10 cellular contexts compared by ENCODE assay signal in genomic region chr3:30511524-30512278, GRCh38.
DNase-seq lines count a peak whose midpoint lies in the region; ATAC-seq and TF ChIP-seq lines count a peak whose summit lies in the region.
"Had no signal": no experiment of that assay in that cellular context is flagged by ENCODE, and none has a peak within 500 bp of the region (broad histone marks: within the 10 kb centered on the region; RNA-seq: fewer than 3 reads in every experiment).

No MANE protein-coding gene starts in this region.

- POLR2A ChIA-PET in naive thymus-derived CD4-positive, alpha-beta T cell (lab: Charles Lee): interaction anchor here (0.7 kb wide), 1 partner anchor 174 kb away, joined by 3 read pairs; no protein-coding TSS in a partner anchor

- H3K4me1 Mint-ChIP-seq in CD14-positive monocyte: peaks cover 15% of the 10 kb centered on the region
- peaks cover 8 to 17% (median 12%) of the 10 kb centered on the region in 7 donors for H3K4me1 Mint-ChIP-seq in naive thymus-derived CD4-positive, alpha-beta T cell

- H3K27ac ChIP-seq in coronary artery: peak overlapping the region; percentile 34 to 79
- H3K27ac ChIP-seq in naive thymus-derived CD4-positive, alpha-beta T cell (ENCODE audit: low read depth, low read length): no peak overlapping the region

- peak overlapping the region in 1 of 2 donors; percentile 5 for H3K4me3 Mint-ChIP-seq in CD14-positive monocyte
- H3K4me3 Mint-ChIP-seq in naive thymus-derived CD4-positive, alpha-beta T cell: peak overlapping the region in 6 of 10 donors; percentile 7 to 55 (median 30)

- H3K27ac Mint-ChIP-seq in CD14-positive monocyte: peak overlapping the region; percentile 34 to 83 (median 71)
- peak overlapping the region in 2 of 9 donors; percentile 38 to 76 for H3K27ac Mint-ChIP-seq in naive thymus-derived CD4-positive, alpha-beta T cell

- TF ChIP-seq CTCF in CD14-positive monocyte (IDR thresholded peaks at IDR 0.05): no peak
- no peak for TF ChIP-seq CTCF in coronary artery (IDR thresholded peaks at IDR 0.05)

- H3K9me3 Mint-ChIP-seq in CD14-positive monocyte: peaks cover 0 to 2% (median 0%) of the 10 kb centered on the region in 7 donors
- peaks cover 0 to 1% (median 0%) of the 10 kb centered on the region in 11 donors for H3K9me3 Mint-ChIP-seq in naive thymus-derived CD4-positive, alpha-beta T cell

- H3K4me3 ChIP-seq in coronary artery: no peak overlapping the region
- no peak overlapping the region for H3K4me3 ChIP-seq in naive thymus-derived CD4-positive, alpha-beta T cell (ENCODE audit: low read length)
- H3K4me3 ChIP-seq: GM12878 had no signal

- H3K27me3 ChIP-seq in naive thymus-derived CD4-positive, alpha-beta T cell (ENCODE audit: control insufficient read depth in 2 of 2, insufficient read depth in 2 of 2, low read length in 2 of 2): no peaks in the 10 kb centered on the region

- peaks cover 0 to 10% of the 10 kb centered on the region in 2 donors for H3K4me1 ChIP-seq in naive thymus-derived CD4-positive, alpha-beta T cell (ENCODE audit: control insufficient read depth in 2 of 2, insufficient read depth in 2 of 2, low read length in 2 of 2)

- H3K36me3 ChIP-seq in naive thymus-derived CD4-positive, alpha-beta T cell (ENCODE audit: control insufficient read depth in 2 of 3, insufficient read depth in 3 of 3, low read length in 3 of 3): no peaks in the 10 kb centered on the region

- CTCF ChIA-PET in naive thymus-derived CD4-positive, alpha-beta T cell (lab: Charles Lee): no interaction called here

- no peak for ATAC-seq in naive thymus-derived CD4-positive, alpha-beta T cell
- no peak for ATAC-seq in GM21367 (IDR thresholded peaks at IDR 0.05; ENCODE audit: unreplicated experiment)
- ATAC-seq: GM12878 had no signal

- peaks cover 0 to 1% (median 0%) of the 10 kb centered on the region in 3 donors for H3K27me3 Mint-ChIP-seq in CD14-positive monocyte (ENCODE audit: low read depth in 3 of 3)
- H3K27me3 Mint-ChIP-seq in naive thymus-derived CD4-positive, alpha-beta T cell: no peaks in the 10 kb centered on the region

- no peaks in the 10 kb centered on the region for H3K36me3 Mint-ChIP-seq in CD14-positive monocyte
- peaks cover 0 to 3% (median 0%) of the 10 kb centered on the region in 5 donors for H3K36me3 Mint-ChIP-seq in naive thymus-derived CD4-positive, alpha-beta T cell

- no peaks in the 10 kb centered on the region for H3K9me3 ChIP-seq in naive thymus-derived CD4-positive, alpha-beta T cell (ENCODE audit: control insufficient read depth in 2 of 3, low read length in 3 of 3)

- DNase-seq in CD14-positive monocyte (ENCODE audit: low spot score): no peak
- DNase-seq in MV-4-11 (lab: John Stamatoyannopoulos, UW): peak; percentile 84
- no peak for DNase-seq in coronary artery (ENCODE audit: low spot score)
- peak in 1 of 9 donors; percentile 4 for DNase-seq in naive thymus-derived CD4-positive, alpha-beta T cell
- DNase-seq in NK-92 treated with Interleukin-12 subunit alpha and Interleukin-12 subunit beta, amount 100 ng/mL, for 24 hours (lab: John Stamatoyannopoulos, UW): no peak
- no peak for DNase-seq in NCI-H2171 (lab: John Stamatoyannopoulos, UW)
- DNase-seq in NAMALWA (ENCODE audit: low spot score): no peak
- DNase-seq: midbrain had no signal

- intact Hi-C loops in CD14-positive monocyte (cut with micrococcal nuclease): no loop called here
- intact Hi-C loops in naive thymus-derived CD4-positive, alpha-beta T cell (cut with micrococcal nuclease): loop anchor here in 1 of 2 donors (10.0 kb wide), 1 partner anchor 317 kb away; no protein-coding TSS in a partner anchor
